19 cellular contexts compared by ENCODE assay signal in the genomic region with DNA sequence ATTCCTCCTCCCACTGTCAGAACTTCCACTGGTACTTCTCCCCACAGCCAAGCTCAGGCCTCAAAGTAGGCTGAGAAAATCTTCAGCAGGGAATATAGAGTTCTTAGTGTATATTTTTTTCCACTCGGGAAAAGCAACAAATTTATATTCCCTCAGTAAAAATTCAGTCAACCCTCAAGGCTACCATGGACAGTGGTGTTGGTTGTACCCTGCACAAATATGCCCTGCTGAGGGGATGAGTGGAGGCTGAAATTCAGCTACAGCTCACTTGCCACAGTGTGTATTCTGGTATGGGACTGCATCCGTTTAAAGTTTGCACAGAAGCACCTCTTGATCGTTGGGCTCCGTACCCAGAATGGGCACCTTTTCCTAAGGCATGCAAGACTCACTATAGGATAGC.
A peak's percentile ranks its signal among the peaks of the same experiment; 100 is the strongest.
DNase-seq lines count a peak whose midpoint lies in the region; ATAC-seq, FAIRE-seq and TF ChIP-seq lines count a peak whose summit lies in the region.
"Had no signal": no experiment of that assay in that cellular context is flagged by ENCODE, and none has a peak within 500 bp of the region (broad histone marks: within the 10 kb centered on the region; RNA-seq: fewer than 3 reads in every experiment).

No MANE protein-coding gene starts in this region.

- H3F3A ChIP-seq in GM23248 (ENCODE audit: insufficient read depth): 0 out of 2 replicates have a peak, but pooled peaks cover 7% of the 10 kb centered on the region

- no peaks in the 10 kb centered on the region for H3K9me3 ChIP-seq in HEK293 (ENCODE audit: control insufficient read depth, insufficient read depth, low read depth, low read length)
- H3K9me3 ChIP-seq in body of pancreas: no peaks in the 10 kb centered on the region
- no peaks in the 10 kb centered on the region for H3K9me3 ChIP-seq in small intestine (ENCODE audit: control insufficient read depth, low read depth)
- no peaks in the 10 kb centered on the region for H3K9me3 ChIP-seq in GM23248 (ENCODE audit: low read depth)
- no peaks in the 10 kb centered on the region for H3K9me3 ChIP-seq in sigmoid colon
- no peaks in the 10 kb centered on the region for H3K9me3 ChIP-seq in MG63

- intact Hi-C loops in body of pancreas (cut with DNase I): no loop called here
- intact Hi-C loops in sigmoid colon (cut with DNase I): no loop called here

- DNase-seq in body of pancreas (no peak), foreskin keratinocyte (no peak), small intestine (no peak), hepatic stellate cell (ENCODE audit: low spot score) (no peak), GM23248 (no peak), sigmoid colon (no peak), MG63 (no peak)
- DNase-seq: EL, MV-4-11, NCI-H1417, NCI-H1930, NCI-H2171, NCI-H446 treated with DMSO at 0.1 percent for 48 hours, NCI-H748 treated with DMSO at 0.1 percent for 48 hours, OCI-M1 had no signal

- H3K36me3 ChIP-seq in HEK293 (ENCODE audit: control insufficient read depth in 2 of 2, insufficient read depth in 1 of 2, low read length in 2 of 2): no peaks in the 10 kb centered on the region
- H3K36me3 ChIP-seq in body of pancreas (replicated peaks in 1 of 2; ENCODE audit: insufficient read depth in 1 of 2, low read depth in 2 of 2): no peaks in the 10 kb centered on the region
- H3K36me3 ChIP-seq in small intestine (ENCODE audit: control insufficient read depth in 2 of 2, insufficient read depth in 2 of 2, low read length in 2 of 2): no peaks in the 10 kb centered on the region
- no peaks in the 10 kb centered on the region for H3K36me3 ChIP-seq in GM23248 (ENCODE audit: low read depth)
- no peaks in the 10 kb centered on the region for H3K36me3 ChIP-seq in sigmoid colon
- no peaks in the 10 kb centered on the region for H3K36me3 ChIP-seq in MG63

- H2AFZ ChIP-seq in GM23248: no peak overlapping the region

- ATAC-seq in body of pancreas (no peak), foreskin keratinocyte (no peak)
- ATAC-seq: Right ventricle myocardium inferior had no signal

- no peaks in the 10 kb centered on the region for H3K79me2 ChIP-seq in GM23248 (ENCODE audit: insufficient read depth)

- in situ Hi-C loops in GM23248 (cut with MboI): no loop called here

- no peak overlapping the region for H3K9ac ChIP-seq in GM23248

- H3K27ac ChIP-seq in HEK293 (ENCODE audit: extremely low read depth, low read depth, low read length) (no peak overlapping the region), body of pancreas (peak overlapping the region; percentile 85 to 91 (median 90)), foreskin keratinocyte (peak overlapping the region; percentile 79), small intestine (ENCODE audit: low read depth in 1 of 2, low read length in 1 of 2) (peak overlapping the region; percentile 15 to 52), GM23248 (no peak overlapping the region), sigmoid colon (no peak overlapping the region)
- H3K27ac ChIP-seq: C4-2B, SK-N-MC had no signal

- H3K4me3 ChIP-seq in HEK293 (ENCODE audit: low read depth, low read length) (no peak overlapping the region), body of pancreas (no peak overlapping the region), small intestine (ENCODE audit: low read depth in 1 of 2, low read length in 2 of 2) (no peak overlapping the region), GM23248 (no peak overlapping the region), sigmoid colon (no peak overlapping the region), MG63 (no peak overlapping the region)
- H3K4me3 ChIP-seq: SK-N-MC had no signal

- no peak for FAIRE-seq in small intestine (lab: Jason Lieb, UNC)

- no peaks in the 10 kb centered on the region for H3K9me2 ChIP-seq in GM23248 (ENCODE audit: insufficient read depth)

- H3K27me3 ChIP-seq in body of pancreas: no peaks in the 10 kb centered on the region
- no peaks in the 10 kb centered on the region for H3K27me3 ChIP-seq in foreskin keratinocyte
- no peaks in the 10 kb centered on the region for H3K27me3 ChIP-seq in small intestine (ENCODE audit: control insufficient read depth in 2 of 2, insufficient read depth in 2 of 2, low read length in 2 of 2)
- peaks cover 33% of the 10 kb centered on the region for H3K27me3 ChIP-seq in GM23248 (replicated peaks; ENCODE audit: insufficient read depth)
- H3K27me3 ChIP-seq in sigmoid colon: no peaks in the 10 kb centered on the region
- H3K27me3 ChIP-seq in MG63: no peaks in the 10 kb centered on the region

- TF ChIP-seq EP300 in sigmoid colon (IDR thresholded peaks at IDR 0.05): no peak

- CTCF ChIA-PET in HEK293 (lab: Yijun Ruan, JAX): interaction anchor here (0.9 to 1.1 kb wide), 2 partner anchors 17 to 46 kb away, joined by 3 to 4 read pairs; no protein-coding TSS in a partner anchor

- WGBS in body of pancreas, 2 donors: 93 to 94% methylated on average over 4 of the region's 4 CpGs
- WGBS in small intestine, 3 donors: 92 to 95% (median 92%) methylated on average over 4 of the region's 4 CpGs
- 58 to 66% methylated on average over 4 of the region's 4 CpGs for WGBS in GM23248 (ENCODE audit: low coverage in 1 of 2, low lambda C conversion rate in 2 of 2, missing lambda C conversion rate in 2 of 2), 2 experiments
- 94 to 98% methylated on average over 4 of the region's 4 CpGs for WGBS in sigmoid colon, 2 donors

- TF ChIP-seq CTCF in HEK293 (tag by site-specific recombination; IDR thresholded peaks at IDR 0.05) (no peak), body of pancreas (IDR thresholded peaks at IDR 0.05) (no peak), foreskin keratinocyte (conservative IDR thresholded peaks at IDR 0.05) (no peak), sigmoid colon (IDR thresholded peaks at IDR 0.05) (no peak)

- H3K4me1 ChIP-seq in HEK293 (ENCODE audit: control insufficient read depth, insufficient read depth, low read length) (no peaks in the 10 kb centered on the region), body of pancreas (peaks cover 66% of the 10 kb centered on the region), foreskin keratinocyte (peaks cover 41% of the 10 kb centered on the region), small intestine (ENCODE audit: control insufficient read depth in 2 of 2, insufficient read depth in 1 of 2, low read depth in 1 of 2, low read length in 1 of 2) (no peaks in the 10 kb centered on the region), GM23248 (ENCODE audit: insufficient read depth) (peaks cover 14% of the 10 kb centered on the region), sigmoid colon (peaks cover 0 to 12% (median 10%) of the 10 kb centered on the region in 4 donors)

- POLR2A ChIA-PET in HEK293 (lab: Yijun Ruan, JAX): interaction anchor here (0.9 to 1.1 kb wide), 2 partner anchors 9 to 32 kb away, joined by 3 to 4 read pairs; no protein-coding TSS in a partner anchor

- H3K4me2 ChIP-seq in GM23248 (ENCODE audit: unreplicated experiment): no peak overlapping the region

- no peak for TF ChIP-seq POLR2A in body of pancreas (IDR thresholded peaks at IDR 0.05)
- no peak for TF ChIP-seq POLR2A in sigmoid colon (IDR thresholded peaks at IDR 0.05)

- no peaks in the 10 kb centered on the region for H4K20me1 ChIP-seq in GM23248 (ENCODE audit: insufficient read depth)

TF ChIP-seq in HEK293, 187 proteins besides CTCF, POLR2A, EP300 and RAD21:
- TF ChIP-seq ZNF366 (tag by site-specific recombination; conservative IDR thresholded peaks at IDR 0.05): no peak
- peak; percentile 85 for TF ChIP-seq REST (tag by site-specific recombination; IDR thresholded peaks at IDR 0.05)
TF ChIP-seq in HEK293: peak in this region for 1.

Comparison
In these comparisons a context has a peak if more than half of its experiments do, and no peak if none do; other contexts are left out.
1. H3K27ac ChIP-seq: peak in body of pancreas (4 of 4), foreskin keratinocyte (single experiment) and small intestine (2 of 2); none in HEK293 (single experiment), GM23248 (single experiment) and sigmoid colon (0 of 4).